Comparison of ENCODE assay signal across 17 cellular contexts in the genomic region with DNA sequence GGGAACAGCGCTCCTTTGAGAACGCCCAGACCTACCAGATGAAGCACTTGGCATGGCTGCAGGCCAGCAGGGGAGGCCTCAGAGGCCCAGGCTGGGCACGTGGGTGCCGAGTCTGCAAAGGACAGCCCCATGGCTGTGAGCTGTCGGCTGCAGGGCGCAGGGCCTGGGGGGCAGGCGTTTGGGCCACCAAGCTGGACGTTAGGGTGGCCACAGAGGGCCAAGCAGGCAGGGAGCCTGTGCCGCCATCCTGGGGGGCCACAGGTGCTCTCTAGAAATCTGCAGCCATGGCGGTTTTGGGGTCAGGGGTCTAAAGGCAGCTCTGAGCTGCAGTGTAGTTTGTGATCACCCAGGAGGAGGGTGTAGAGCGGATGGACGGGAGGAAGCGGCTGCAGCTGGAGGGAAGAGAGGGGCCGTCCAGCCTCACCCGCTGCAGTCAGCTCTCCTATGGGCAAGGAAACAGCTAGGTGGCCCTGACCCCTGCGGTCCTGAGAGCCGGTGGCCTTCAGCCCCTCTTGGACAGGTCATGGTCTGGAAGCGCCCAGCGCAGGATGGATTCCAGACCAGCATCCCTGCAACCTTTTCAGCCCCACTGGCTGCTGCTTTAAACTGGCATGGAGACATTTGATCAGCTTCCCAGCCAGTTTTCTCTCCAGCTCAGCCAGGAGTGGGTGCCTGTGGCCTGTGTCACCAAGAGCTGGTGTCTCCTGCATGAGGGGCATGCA. TPM values are rescaled to one million over a fixed set of nuclear protein-coding genes. Genes with fewer than 3 reads are reported as not detected.
"Had no signal": no experiment of that assay in that cellular context is flagged by ENCODE, and none has a peak within 500 bp of the region (broad histone marks: within the 10 kb centered on the region; RNA-seq: fewer than 3 reads in every experiment).

No MANE protein-coding gene starts in this region.

- H3K27ac ChIP-seq: cardiac muscle cell, coronary artery, esophagus squamous epithelium, suprapubic skin had no signal

- ATAC-seq: natural killer cell; stimulated activated naive CD8-positive, alpha-beta T cell treated with anti-CD3 and anti-CD28 coated beads, Interleukin-15, Interleukin-2, amounts not matched to agents 100 U/mL and 50 U/mL, for 24 hours had no signal

- H3K36me3 ChIP-seq: cardiac muscle cell had no signal

- H3K36me3 Mint-ChIP-seq: natural killer cell had no signal

- H3K4me3 Mint-ChIP-seq: immature natural killer cell, memory B cell, natural killer cell had no signal

- H3K27ac Mint-ChIP-seq: memory B cell had no signal

- H3K9me3 ChIP-seq: esophagus squamous epithelium, suprapubic skin had no signal

- H3K27me3 ChIP-seq: cardiac muscle cell, esophagus squamous epithelium, suprapubic skin had no signal

- DNase-seq: activated CD4-positive, CD25-positive, alpha-beta regulatory T cell treated with anti-CD3 and anti-CD28 coated beads, Interleukin-2, amount 50 U/mL, for 72 hours; activated naive CD4-positive, alpha-beta T cell treated with anti-CD3 and anti-CD28 coated beads, Interleukin-2, amount 50 U/mL, for 16 hours; effector CD4-positive, alpha-beta T cell; esophagus squamous epithelium; immature natural killer cell; natural killer cell; right cardiac atrium; small intestine; stimulated activated CD4-positive, alpha-beta T cell treated with anti-CD3 and anti-CD28 coated beads, Interleukin-4, amount 100 ng/mL, for 4 hours; stimulated activated CD8-positive, alpha-beta memory T cell treated with anti-CD3 and anti-CD28 coated beads, Interleukin-4, amount 100 ng/mL, for 48 hours; stimulated activated naive CD8-positive, alpha-beta T cell treated with anti-CD3 and anti-CD28 coated beads, Interleukin-15, Interleukin-2, amounts not matched to agents 100 U/mL and 50 U/mL, for 24 hours; trophoblast cell had no signal

- H3K9me3 Mint-ChIP-seq: immature natural killer cell, memory B cell, natural killer cell had no signal

- H3K4me3 ChIP-seq: cardiac muscle cell, coronary artery, esophagus squamous epithelium, suprapubic skin had no signal

- FAIRE-seq: endothelial cell of umbilical vein, small intestine had no signal

- H3K27me3 Mint-ChIP-seq: memory B cell had no signal

RNA-seq across cellular contexts. Expression of a gene that starts 26.9 kb away (rescaled TPM):
- polyA plus RNA-seq: immature natural killer cell had no signal
